In genomic region chr1:100265562-100265930, GRCh38 we compare ENCODE assay signal across 8 cellular contexts. TPM values are rescaled to one million over a fixed set of nuclear protein-coding genes. Genes with fewer than 3 reads are reported as not detected.
DNase-seq lines count a peak whose midpoint lies in the region; ATAC-seq lines count a peak whose summit lies in the region.

No MANE protein-coding gene starts in this region.

- DNase-seq in NCI-H1417 (lab: John Stamatoyannopoulos, UW) (peak; percentile 34 to 84 (median 76)), NCI-H1417 treated with DMSO at 0.1 percent for 48 hours (lab: John Stamatoyannopoulos, UW) (no peak), left ventricle myocardium superior (no peak), sciatic nerve (ENCODE audit: low spot score) (no peak), CD1c-positive myeloid dendritic cell (ENCODE audit: extremely low spot score) (no peak)

- ATAC-seq in GM21528 (IDR thresholded peaks at IDR 0.05; ENCODE audit: low FRiP score, unreplicated experiment): peak; percentile 38
- ATAC-seq in left ventricle myocardium superior: peak; percentile 41
- peak; percentile 57 for ATAC-seq in sciatic nerve

- H3K27me3 ChIP-seq in HUES48 (ENCODE audit: control insufficient read depth, insufficient read depth, low read length): no peaks in the 10 kb centered on the region

- peak overlapping the region; percentile 99 for H3K4me3 Mint-ChIP-seq in activated naive CD4-positive, alpha-beta T cell treated with anti-CD3 and anti-CD28 coated beads, Interleukin-2, amount 50 U/mL, for 24 hours

- peaks cover 33% of the 10 kb centered on the region for H3K36me3 ChIP-seq in HUES48 (ENCODE audit: control insufficient read depth, insufficient read depth, low read length)

- H3K4me1 Mint-ChIP-seq in activated naive CD4-positive, alpha-beta T cell treated with anti-CD3 and anti-CD28 coated beads, Interleukin-2, amount 50 U/mL, for 24 hours: peaks cover 44% of the 10 kb centered on the region

- H3K27ac ChIP-seq in HUES48 (ENCODE audit: low read depth, low read length): peak overlapping the region; percentile 91

- no peaks in the 10 kb centered on the region for H3K9me3 Mint-ChIP-seq in activated naive CD4-positive, alpha-beta T cell treated with anti-CD3 and anti-CD28 coated beads, Interleukin-2, amount 50 U/mL, for 24 hours

- peaks cover 18% of the 10 kb centered on the region for H3K36me3 Mint-ChIP-seq in activated naive CD4-positive, alpha-beta T cell treated with anti-CD3 and anti-CD28 coated beads, Interleukin-2, amount 50 U/mL, for 24 hours

- no peaks in the 10 kb centered on the region for H3K27me3 Mint-ChIP-seq in activated naive CD4-positive, alpha-beta T cell treated with anti-CD3 and anti-CD28 coated beads, Interleukin-2, amount 50 U/mL, for 24 hours

- peak overlapping the region; percentile 68 for H3K9ac ChIP-seq in HUES48 (ENCODE audit: low read depth, low read length)

- no peaks in the 10 kb centered on the region; the same call in 1 of the 2 replicates for H3K9me3 ChIP-seq in HUES48 (ENCODE audit: control insufficient read depth, insufficient read depth, low read length)

- intact Hi-C loops in left ventricle myocardium superior (cut with micrococcal nuclease) (no loop called here), sciatic nerve (cut with DNase I) (no loop called here)

- H3K27ac Mint-ChIP-seq in activated naive CD4-positive, alpha-beta T cell treated with anti-CD3 and anti-CD28 coated beads, Interleukin-2, amount 50 U/mL, for 24 hours: peak overlapping the region; percentile 99

- H3K4me1 ChIP-seq in HUES48 (ENCODE audit: control insufficient read depth, insufficient read depth, low read length): 0 out of 2 replicates have a peak, but pooled peaks cover 3% of the 10 kb centered on the region

- H3K4me3 ChIP-seq in HUES48 (ENCODE audit: low read depth, low read length): peak overlapping the region; percentile 90

RNA-seq across cellular contexts. Expression of gene RTCA, which starts 0.5 kb away (rescaled TPM):
- total RNA-seq in left ventricle myocardium superior (52.2 TPM), sciatic nerve (23.6 TPM)

RNA-seq across cellular contexts. Expression of gene DBT, which starts 15.9 kb away (rescaled TPM):
- total RNA-seq in left ventricle myocardium superior (36.2 TPM), sciatic nerve (16.2 TPM)

Comparison
In these comparisons a context has a peak if more than half of its experiments do, and no peak if none do; other contexts are left out.
1. DNase-seq: peak in NCI-H1417 (3 of 3); none in NCI-H1417 treated with DMSO at 0.1 percent for 48 hours (single experiment), left ventricle myocardium superior (single experiment), sciatic nerve (single experiment) and CD1c-positive myeloid dendritic cell (single experiment).
2. Peak in every context shown above with its lines, with median percentiles within 50 percentile points of each other: ATAC-seq.